ENCODE assay signal across 17 cellular contexts in the genomic region with DNA sequence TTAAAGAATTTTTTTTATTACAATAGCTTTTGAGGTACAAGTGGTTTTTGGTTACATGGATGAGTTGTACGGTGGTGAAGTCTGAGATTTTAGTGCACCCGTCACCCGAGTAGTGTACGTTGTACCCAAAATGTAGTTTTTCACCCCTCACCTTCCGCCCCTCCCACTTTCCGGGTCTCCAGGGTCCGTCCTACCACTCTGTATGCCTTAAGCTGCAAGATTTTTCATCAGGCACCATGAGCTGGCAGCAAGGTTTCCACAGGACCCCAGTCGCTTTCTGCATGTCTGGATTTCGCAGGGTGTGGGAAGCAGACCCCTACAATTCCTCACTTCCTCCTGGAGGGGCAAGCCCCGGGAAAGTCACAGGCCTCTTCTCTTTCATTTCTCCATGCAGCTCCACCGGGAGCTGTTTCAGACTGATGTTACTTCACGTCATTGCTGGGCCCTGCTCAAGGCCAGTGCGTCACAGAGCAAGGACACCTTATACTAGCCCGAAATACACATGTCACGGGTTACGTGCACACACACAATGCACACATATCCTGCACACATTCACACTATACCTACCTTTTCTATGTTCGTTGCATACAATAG.
DNase-seq lines count a peak whose midpoint lies in the region; ATAC-seq, FAIRE-seq and TF ChIP-seq lines count a peak whose summit lies in the region.
"Had no signal": no experiment of that assay in that cellular context is flagged by ENCODE, and none has a peak within 500 bp of the region (broad histone marks: within the 10 kb centered on the region; RNA-seq: fewer than 3 reads in every experiment).

No MANE protein-coding gene starts in this region.

- no peak overlapping the region for H2AK5ac ChIP-seq in H1 (ENCODE audit: low read depth, low read length)

- WGBS in H1 (ENCODE audit: extremely low coverage in 1 of 2, insufficient coverage in 1 of 2, insufficient read length in 1 of 2, insufficient replicate concordance in 2 of 2, low coverage in 1 of 2, low lambda C conversion rate in 2 of 2, missing lambda C conversion rate in 1 of 2), 2 experiments: 91% methylated on average over 17 of the region's 17 CpGs; no CpG with 5 or more reads in 1 of the 2 experiments

- no peak for TF ChIP-seq CTCF in H1 (IDR thresholded peaks at IDR 0.05; ENCODE audit: control extremely low read depth in 1 of 3, insufficient read depth in 1 of 3, low read depth in 1 of 3, low read length in 3 of 3)

- H3K4me1 Mint-ChIP-seq in activated CD4-positive, alpha-beta T cell treated with anti-CD3 and anti-CD28 coated beads for 36 hours: peaks cover 37% of the 10 kb centered on the region

- no peaks in the 10 kb centered on the region for H3K79me1 ChIP-seq in H1 (ENCODE audit: low read depth, low read length)

- no peaks in the 10 kb centered on the region for H3K36me3 Mint-ChIP-seq in activated CD4-positive, alpha-beta T cell treated with anti-CD3 and anti-CD28 coated beads for 36 hours (ENCODE audit: low read depth)

- H3K14ac ChIP-seq in H1 (ENCODE audit: insufficient read length): no peak overlapping the region

- H3K27ac Mint-ChIP-seq in activated CD4-positive, alpha-beta T cell treated with anti-CD3 and anti-CD28 coated beads for 36 hours: no peak overlapping the region

- 0 out of 2 replicates have a peak overlapping the region, but pooled peaks have one; percentile 63 for H2BK15ac ChIP-seq in H1 (ENCODE audit: low read length)

- H4K91ac ChIP-seq in H1 (replicated peaks; ENCODE audit: insufficient read length, low read length): no peak overlapping the region

- H3K9ac ChIP-seq in BLaER1 treated with 17β-estradiol and CSF1 and Interleukin-3, amounts not matched to agents 10 nM and 100 nM: peak overlapping the region in 1 of 11 experiments; percentile 26; a peak in 1 of 22 replicates
- H3K9ac ChIP-seq in H1 (replicated peaks in 1 of 4; ENCODE audit: extremely low read depth in 1 of 4, low read depth in 3 of 4, low read length in 3 of 4): no peak overlapping the region

- H4K5ac ChIP-seq in H1 (ENCODE audit: insufficient read length, low read depth, low read length): no peak overlapping the region

- H2BK5ac ChIP-seq in H1 (ENCODE audit: low read depth, low read length): no peak overlapping the region

- FAIRE-seq in HTR-8/SVneo (lab: Jason Lieb, UNC) (peak; percentile 65), H1 (lab: Jason Lieb, UNC) (no peak), GM19239 (lab: Jason Lieb, UNC) (no peak)
- FAIRE-seq: D721Med had no signal

- no peaks in the 10 kb centered on the region for H3K9me3 Mint-ChIP-seq in activated CD4-positive, alpha-beta T cell treated with anti-CD3 and anti-CD28 coated beads for 36 hours (ENCODE audit: low read depth)

- H3K4me2 ChIP-seq in BLaER1 treated with 17β-estradiol and CSF1 and Interleukin-3, amounts not matched to agents 10 nM and 100 nM: peak overlapping the region; percentile 56 to 88 (median 82)
- H3K4me2 ChIP-seq in H1 (ENCODE audit: insufficient read depth in 1 of 2, low read depth in 2 of 2, low read length in 2 of 2): no peak overlapping the region

- DNase-seq in HTR-8/SVneo (ENCODE audit: insufficient read length, low spot score) (no peak), H1 (ENCODE audit: low read depth in 1 of 2, low spot score in 2 of 2) (no peak), posterior vena cava (ENCODE audit: low spot score) (peak; percentile 75), DMS153 treated with DMSO at 0.1 percent for 48 hours (lab: John Stamatoyannopoulos, UW; ENCODE audit: unreplicated experiment) (no peak), GM19239 (ENCODE audit: insufficient read length, low spot score) (no peak)
- DNase-seq in stimulated activated naive CD4-positive, alpha-beta T cell (lab: John Stamatoyannopoulos, UW): no peak
- no peak for DNase-seq in activated CD4-positive, alpha-beta T cell treated with anti-CD3 and anti-CD28 coated beads for 36 hours
- DNase-seq: colonic mucosa, midbrain, NCI-H187 treated with DMSO at 0.1 percent for 48 hours, NCI-H510A treated with DMSO at 0.1 percent for 48 hours, PC-3, SW 1271, transverse colon had no signal

- intact Hi-C loops in posterior vena cava (cut with DNase I): no loop called here
- intact Hi-C loops in activated CD4-positive, alpha-beta T cell treated with anti-CD3 and anti-CD28 coated beads for 36 hours (cut with DNase I, micrococcal nuclease): no loop called here

- H3K27me3 Mint-ChIP-seq in activated CD4-positive, alpha-beta T cell treated with anti-CD3 and anti-CD28 coated beads for 36 hours: no peaks in the 10 kb centered on the region

- peak overlapping the region; percentile 60; the same call in 1 of the 2 replicates for H3K18ac ChIP-seq in H1 (ENCODE audit: extremely low read depth, low read length)

- no peak for TF ChIP-seq RAD21 in H1 (IDR thresholded peaks at IDR 0.05 in 1 of 2, conservative IDR thresholded peaks at IDR 0.05 in 1 of 2; ENCODE audit: low read depth in 2 of 2, low read length in 2 of 2)

- H3K23me2 ChIP-seq in H1 (ENCODE audit: low read depth, low read length): no peaks in the 10 kb centered on the region

- H3K56ac ChIP-seq in H1 (replicated peaks; ENCODE audit: insufficient read length, low read depth, low read length): no peak overlapping the region

- H3K4me3 ChIP-seq in BLaER1 treated with 17β-estradiol and CSF1 and Interleukin-3, amounts not matched to agents 10 nM and 100 nM: no peak overlapping the region
- H3K4me3 ChIP-seq in H1 (ENCODE audit: extremely low read depth in 1 of 4, insufficient read depth in 2 of 4, low read depth in 3 of 4, low read length in 4 of 4): no peak overlapping the region
- H3K4me3 ChIP-seq: colonic mucosa, transverse colon had no signal

- H3K27ac ChIP-seq in BLaER1 treated with 17β-estradiol and CSF1 and Interleukin-3, amounts not matched to agents 10 nM and 100 nM: no peak overlapping the region
- no peak overlapping the region for H3K27ac ChIP-seq in H1 (ENCODE audit: low read depth, low read length)
- H3K27ac ChIP-seq: colonic mucosa, transverse colon had no signal

- no peak overlapping the region for H3K23ac ChIP-seq in H1 (ENCODE audit: insufficient read length)

- H4K8ac ChIP-seq in H1 (ENCODE audit: extremely low read depth, insufficient read depth, low read length): no peak overlapping the region

- no peaks in the 10 kb centered on the region for H3K27me3 ChIP-seq in BLaER1 treated with 17β-estradiol and CSF1 and Interleukin-3, amounts not matched to agents 10 nM and 100 nM
- H3K27me3 ChIP-seq in H1 (replicated peaks in 1 of 4; ENCODE audit: control insufficient read depth in 3 of 4, extremely low read depth in 1 of 4, insufficient read depth in 3 of 4, low read length in 3 of 4): no peaks in the 10 kb centered on the region; a peak in 2 of 7 replicates
- H3K27me3 ChIP-seq: colonic mucosa, transverse colon had no signal

- no peak overlapping the region for H2BK20ac ChIP-seq in H1 (ENCODE audit: low read length)

- H3K36me3 ChIP-seq in BLaER1 treated with 17β-estradiol and CSF1 and Interleukin-3, amounts not matched to agents 10 nM and 100 nM: no peaks in the 10 kb centered on the region
- no peaks in the 10 kb centered on the region for H3K36me3 ChIP-seq in H1 (ENCODE audit: control insufficient read depth in 2 of 4, insufficient read depth in 4 of 4, low read length in 3 of 4)
- H3K36me3 ChIP-seq: colonic mucosa, transverse colon, WERI-Rb-1 had no signal

- no peak overlapping the region; the same call in 1 of the 2 replicates for H2BK12ac ChIP-seq in H1 (ENCODE audit: low read depth, low read length)

- POLR2A ChIA-PET in H1 (lab: Charles Lee; ENCODE audit: partially characterized antibody): interaction anchor here (0.7 to 1.5 kb wide), 2 partner anchors 54 to 150 kb away, joined by 3 to 4 read pairs; no protein-coding TSS in a partner anchor
- POLR2A ChIA-PET in activated CD4-positive, alpha-beta T cell treated with anti-CD3 and anti-CD28 coated beads for 36 hours (lab: Charles Lee): interaction anchor here (0.6 to 0.7 kb wide), 2 partner anchors 171 to 912 kb away, joined by 4 to 6 read pairs; no protein-coding TSS in a partner anchor

- peaks cover 44 to 62% (median 57%) of the 10 kb centered on the region in 10 experiments for H3K4me1 ChIP-seq in BLaER1 treated with 17β-estradiol and CSF1 and Interleukin-3, amounts not matched to agents 10 nM and 100 nM
- H3K4me1 ChIP-seq in H1 (replicated peaks in 1 of 4; ENCODE audit: control insufficient read depth in 3 of 4, insufficient read depth in 4 of 4, low read length in 3 of 4): peaks cover 0 to 3% (median under 1%) of the 10 kb centered on the region in 4 experiments; a peak in 5 of 7 replicates
- H3K4me1 ChIP-seq: colonic mucosa had no signal

- no peak for ATAC-seq in activated CD4-positive, alpha-beta T cell treated with anti-CD3 and anti-CD28 coated beads for 36 hours
- ATAC-seq: PC-3 had no signal

- CTCF ChIA-PET in H1 (lab: Charles Lee; ENCODE audit: partially characterized antibody): interaction anchor here (0.6 to 1.4 kb wide), 8 partner anchors 8 to 157 kb away, joined by 3 read pairs; no protein-coding TSS in a partner anchor
- CTCF ChIA-PET in activated CD4-positive, alpha-beta T cell treated with anti-CD3 and anti-CD28 coated beads for 36 hours (lab: Charles Lee): interaction anchor here (0.6 kb wide), 1 partner anchor 42 kb away, joined by 3 read pairs; no protein-coding TSS in a partner anchor

- no peaks in the 10 kb centered on the region; a peak in 1 of 22 replicates for H4K20me1 ChIP-seq in BLaER1 treated with 17β-estradiol and CSF1 and Interleukin-3, amounts not matched to agents 10 nM and 100 nM
- no peaks in the 10 kb centered on the region for H4K20me1 ChIP-seq in H1 (replicated peaks in 1 of 2; ENCODE audit: control insufficient read depth in 1 of 2, insufficient read depth in 2 of 2, low read length in 2 of 2)

- TF ChIP-seq EP300 in H1 (IDR thresholded peaks at IDR 0.05; ENCODE audit: borderline replicate concordance in 1 of 2, low read depth in 2 of 2, low read length in 2 of 2): no peak

- H3K4ac ChIP-seq in H1 (replicated peaks; ENCODE audit: insufficient read length, low read depth, low read length): no peak overlapping the region

- H3K79me2 ChIP-seq in H1 (ENCODE audit: control insufficient read depth in 1 of 2, insufficient read depth in 2 of 2, low read length in 2 of 2): no peaks in the 10 kb centered on the region

- no peak overlapping the region for H3K4me3 Mint-ChIP-seq in activated CD4-positive, alpha-beta T cell treated with anti-CD3 and anti-CD28 coated beads for 36 hours

- no peak for TF ChIP-seq POLR2A in H1 (IDR thresholded peaks at IDR 0.05; ENCODE audit: control extremely low read depth in 1 of 2, low read depth in 2 of 2, low read length in 2 of 2)

- no peak overlapping the region for H2BK120ac ChIP-seq in H1 (replicated peaks; ENCODE audit: low read depth, low read length)

- no peak overlapping the region; the same call in 1 of the 2 replicates for H2AFZ ChIP-seq in H1 (ENCODE audit: low read length)

- no peaks in the 10 kb centered on the region for H3K9me3 ChIP-seq in BLaER1 treated with 17β-estradiol and CSF1 and Interleukin-3, amounts not matched to agents 10 nM and 100 nM (replicated peaks in 1 of 11)
- no peaks in the 10 kb centered on the region for H3K9me3 ChIP-seq in H1 (ENCODE audit: insufficient read depth in 2 of 2, low read depth in 1 of 2, low read length in 1 of 2)
- H3K9me3 ChIP-seq: colonic mucosa, transverse colon had no signal

TF ChIP-seq in H1, 55 proteins besides CTCF, POLR2A, EP300 and RAD21 (continues in another document):
- TF ChIP-seq RXRA (IDR thresholded peaks at IDR 0.05; ENCODE audit: insufficient read depth, low read depth, low read length) (no peak), FOSL1 (IDR thresholded peaks at IDR 0.05; ENCODE audit: insufficient read depth, low read depth, low read length) (no peak), CREB1 (IDR thresholded peaks at IDR 0.05) (no peak)

Comparison
In these comparisons a context has a peak if more than half of its experiments do, and no peak if none do; other contexts are left out.
1. H3K4me2 ChIP-seq: peak in BLaER1 treated with 17β-estradiol and CSF1 and Interleukin-3, amounts not matched to agents 10 nM and 100 nM (11 of 11); none in H1 (0 of 2).